Comparison of ENCODE assay signal across 1 cellular context in genomic region chr16:11067697-11068141, GRCh38.
A peak's percentile ranks its signal among the peaks of the same experiment; 100 is the strongest.
TF ChIP-seq lines count a peak whose summit lies in the region.

No MANE protein-coding gene starts in this region.

TF ChIP-seq in HepG2, 621 proteins besides CTCF, POLR2A, EP300 and RAD21 (continued from another document):
- TF ChIP-seq GZF1 (CRISPR knock-in tag; IDR thresholded peaks at IDR 0.05) (no peak), SALL2 (CRISPR knock-in tag; IDR thresholded peaks at IDR 0.05) (no peak), ETV6 (CRISPR knock-in tag; conservative IDR thresholded peaks at IDR 0.05) (0 out of 2 replicates have a peak, but pooled peaks have one; percentile 16), ZNF274 (CRISPR knock-in tag; IDR thresholded peaks at IDR 0.05) (0 out of 2 replicates have a peak, but pooled peaks have one; percentile 14), XRCC5 (optimal IDR thresholded peaks at IDR 0.05; ENCODE audit: low read length) (peak; percentile 12), ZBTB8A (CRISPR knock-in tag; IDR thresholded peaks at IDR 0.05; ENCODE audit: borderline replicate concordance, low read depth) (no peak), THRA (CRISPR knock-in tag; IDR thresholded peaks at IDR 0.05; ENCODE audit: borderline replicate concordance) (no peak), HBP1 (CRISPR knock-in tag; IDR thresholded peaks at IDR 0.05; ENCODE audit: low read depth) (0 out of 2 replicates have a peak, but pooled peaks have one; percentile 33), MAX (IDR thresholded peaks at IDR 0.05) (peak; percentile 50), POLR2G (IDR thresholded peaks at IDR 0.05; ENCODE audit: low read depth, low read length) (no peak), IRF2 (CRISPR knock-in tag; IDR thresholded peaks at IDR 0.05) (no peak), HNF1B (CRISPR knock-in tag; IDR thresholded peaks at IDR 0.05) (peak; percentile 89)
TF ChIP-seq in HepG2: peak in this region for 66.
